ENCODE assay signal across 3 cellular contexts in genomic region chr3:7193271-7193670, GRCh38.
"Had no signal": no experiment of that assay in that cellular context is flagged by ENCODE, and none has a peak within 500 bp of the region (broad histone marks: within the 10 kb centered on the region; RNA-seq: fewer than 3 reads in every experiment).

No MANE protein-coding gene starts in this region.

- H3K4me3 ChIP-seq: GM12878 had no signal

- DNase-seq: GDM1, GF-D8 had no signal

- ATAC-seq: GM12878 had no signal
